ENCODE assay signal across 23 cellular contexts in genomic region chr5:173475780-173476179, GRCh38.
"Had no signal": no experiment of that assay in that cellular context is flagged by ENCODE, and none has a peak within 500 bp of the region (broad histone marks: within the 10 kb centered on the region; RNA-seq: fewer than 3 reads in every experiment).

No MANE protein-coding gene starts in this region.

- DNase-seq: activated CD4-positive, alpha-beta T cell treated with anti-CD3 and anti-CD28 coated beads, Interleukin-2, amount 10 ng/mL, durations not matched to agents 7 days and 5 days; activated CD8-positive, alpha-beta memory T cell treated with anti-CD3 and anti-CD28 coated beads, Interleukin-2, amount 10 ng/mL, durations not matched to agents 7 days and 5 days; activated CD8-positive, alpha-beta T cell treated with anti-CD3 and anti-CD28 coated beads for 36 hours; activated gamma-delta T cell treated with Interleukin-2 at 50 U/mL for 16 hours; anterior cingulate cortex; central memory CD4-positive, alpha-beta T cell; colonic mucosa; dorsolateral prefrontal cortex; effector memory CD8-positive, alpha-beta T cell; esophagus squamous epithelium; immature natural killer cell; left ventricle myocardium inferior; pancreas; psoas muscle; stimulated activated CD4-positive, alpha-beta T cell treated with anti-CD3 and anti-CD28 coated beads, Interleukin-1b, Interleukin-23, amount 100 ng/mL, for 48 hours; stomach had no signal

- H3K4me3 Mint-ChIP-seq: activated CD4-positive, alpha-beta T cell treated with anti-CD3 and anti-CD28 coated beads, Interleukin-2, amount 10 ng/mL, durations not matched to agents 7 days and 5 days; activated CD8-positive, alpha-beta memory T cell treated with anti-CD3 and anti-CD28 coated beads, Interleukin-2, amount 10 ng/mL, durations not matched to agents 7 days and 5 days; activated CD8-positive, alpha-beta T cell treated with anti-CD3 and anti-CD28 coated beads for 36 hours; activated naive CD4-positive, alpha-beta T cell treated with anti-CD3 and anti-CD28 coated beads, Interleukin-2, amount 50 U/mL, for 24 hours; effector memory CD8-positive, alpha-beta T cell; immature natural killer cell; mesothelial cell of epicardium; natural killer cell treated with Interleukin-12 subunit alpha and Interleukin-12 subunit beta and Interleukin-15 and Interleukin-18, amount 100 ng/mL, for 72 hours; type B pancreatic cell had no signal

- H3K36me3 ChIP-seq: colonic mucosa, esophagus squamous epithelium, left ventricle myocardium inferior, pancreas, right atrium auricular region, stomach, vagina had no signal

- H3K9me3 Mint-ChIP-seq: activated CD4-positive, alpha-beta T cell treated with anti-CD3 and anti-CD28 coated beads, Interleukin-2, amount 10 ng/mL, durations not matched to agents 7 days and 5 days; activated CD8-positive, alpha-beta T cell treated with anti-CD3 and anti-CD28 coated beads for 36 hours; activated naive CD4-positive, alpha-beta T cell treated with anti-CD3 and anti-CD28 coated beads, Interleukin-2, amount 50 U/mL, for 24 hours; effector memory CD8-positive, alpha-beta T cell; immature natural killer cell; natural killer cell treated with Interleukin-12 subunit alpha and Interleukin-12 subunit beta and Interleukin-15 and Interleukin-18, amount 100 ng/mL, for 72 hours; type B pancreatic cell had no signal

- H3K9me3 ChIP-seq: colonic mucosa, esophagus squamous epithelium, left ventricle myocardium inferior, pancreas, psoas muscle, right atrium auricular region, stomach, vagina had no signal

- H3K27me3 Mint-ChIP-seq: activated CD4-positive, alpha-beta T cell treated with anti-CD3 and anti-CD28 coated beads, Interleukin-2, amount 10 ng/mL, durations not matched to agents 7 days and 5 days; activated CD8-positive, alpha-beta memory T cell treated with anti-CD3 and anti-CD28 coated beads, Interleukin-2, amount 10 ng/mL, durations not matched to agents 7 days and 5 days had no signal

- H3K4me1 ChIP-seq: colonic mucosa had no signal

- H3K27ac Mint-ChIP-seq: activated CD4-positive, alpha-beta T cell treated with anti-CD3 and anti-CD28 coated beads, Interleukin-2, amount 10 ng/mL, durations not matched to agents 7 days and 5 days; activated CD8-positive, alpha-beta memory T cell treated with anti-CD3 and anti-CD28 coated beads, Interleukin-2, amount 10 ng/mL, durations not matched to agents 7 days and 5 days; activated CD8-positive, alpha-beta T cell treated with anti-CD3 and anti-CD28 coated beads for 36 hours; activated naive CD4-positive, alpha-beta T cell treated with anti-CD3 and anti-CD28 coated beads, Interleukin-2, amount 50 U/mL, for 24 hours; effector memory CD8-positive, alpha-beta T cell; immature natural killer cell; mesothelial cell of epicardium; natural killer cell treated with Interleukin-12 subunit alpha and Interleukin-12 subunit beta and Interleukin-15 and Interleukin-18, amount 100 ng/mL, for 72 hours; type B pancreatic cell had no signal

- H3K4me3 ChIP-seq: colonic mucosa, dorsolateral prefrontal cortex, esophagus squamous epithelium, left ventricle myocardium inferior, pancreas, psoas muscle, right atrium auricular region, skin epidermis, stomach, vagina had no signal

- H3K4me1 Mint-ChIP-seq: activated CD4-positive, alpha-beta T cell treated with anti-CD3 and anti-CD28 coated beads, Interleukin-2, amount 10 ng/mL, durations not matched to agents 7 days and 5 days; activated CD8-positive, alpha-beta memory T cell treated with anti-CD3 and anti-CD28 coated beads, Interleukin-2, amount 10 ng/mL, durations not matched to agents 7 days and 5 days; activated naive CD4-positive, alpha-beta T cell treated with anti-CD3 and anti-CD28 coated beads, Interleukin-2, amount 50 U/mL, for 24 hours; immature natural killer cell; mesothelial cell of epicardium had no signal

- H3K27ac ChIP-seq: colonic mucosa, left ventricle myocardium inferior, pancreas, right atrium auricular region, vagina had no signal

- ATAC-seq: activated CD8-positive, alpha-beta memory T cell treated with anti-CD3 and anti-CD28 coated beads, Interleukin-2, amount 10 ng/mL, durations not matched to agents 7 days and 5 days; activated CD8-positive, alpha-beta T cell treated with anti-CD3 and anti-CD28 coated beads for 36 hours; effector memory CD8-positive, alpha-beta T cell; natural killer cell treated with Interleukin-12 subunit alpha and Interleukin-12 subunit beta and Interleukin-15 and Interleukin-18, amount 100 ng/mL, for 72 hours; pancreas had no signal

- H3K27me3 ChIP-seq: colonic mucosa, dorsolateral prefrontal cortex, pancreas, right atrium auricular region, vagina had no signal
